Comparison of ENCODE assay signal across 8 cellular contexts in genomic region chr5:15528476-15528875, GRCh38.
"Had no signal": no experiment of that assay in that cellular context is flagged by ENCODE, and none has a peak within 500 bp of the region (broad histone marks: within the 10 kb centered on the region; RNA-seq: fewer than 3 reads in every experiment).

No MANE protein-coding gene starts in this region.

- H3K4me3 ChIP-seq: GM12878 had no signal

- DNase-seq: GDM1, GF-D8 had no signal

- FAIRE-seq: G401.6, GM12878, GM12891, GM12892, GM18507, GM19239 had no signal

- ATAC-seq: GM12878 had no signal
